ENCODE assay signal across 19 cellular contexts in the genomic region with DNA sequence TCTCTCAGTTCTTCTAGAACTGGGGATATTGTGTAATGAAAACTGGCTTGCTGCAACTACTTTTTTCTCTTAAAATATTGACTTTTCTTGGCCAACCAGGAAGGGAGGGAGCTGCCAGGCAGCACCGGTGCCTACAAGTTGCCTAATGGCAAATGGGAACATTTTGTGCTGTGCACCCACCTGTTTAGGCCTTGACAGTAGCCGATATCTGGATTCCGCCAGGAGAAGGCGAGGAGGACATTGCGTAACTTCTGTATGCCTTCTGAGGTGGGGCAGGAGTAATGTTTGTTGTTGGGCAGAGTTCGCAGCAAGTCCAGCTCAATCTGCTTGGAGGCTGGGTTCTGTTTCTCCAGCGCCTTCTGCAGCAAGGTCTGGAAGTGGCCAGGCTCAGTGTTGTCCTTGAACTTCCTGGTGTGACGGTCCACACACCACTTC.
DNase-seq lines count a peak whose midpoint lies in the region; ATAC-seq, FAIRE-seq and TF ChIP-seq lines count a peak whose summit lies in the region.
"Had no signal": no experiment of that assay in that cellular context is flagged by ENCODE, and none has a peak within 500 bp of the region (broad histone marks: within the 10 kb centered on the region; RNA-seq: fewer than 3 reads in every experiment).

No MANE protein-coding gene starts in this region.

- H3K9me3 ChIP-seq in astrocyte (ENCODE audit: insufficient read depth, low read depth, low read length) (no peaks in the 10 kb centered on the region), liver (ENCODE audit: control insufficient read depth in 4 of 4, low read length in 3 of 4) (no peaks in the 10 kb centered on the region), gastrocnemius medialis (no peaks in the 10 kb centered on the region)
- H3K9me3 ChIP-seq: MG63, SK-N-SH, thyroid gland had no signal

- TF ChIP-seq RAD21 in Ishikawa (IDR thresholded peaks at IDR 0.05; ENCODE audit: low read depth) (no peak), liver (IDR thresholded peaks at IDR 0.05) (peak; percentile 57 to 71)

- H3K9ac ChIP-seq in astrocyte (ENCODE audit: low read length): no peak overlapping the region
- H3K9ac ChIP-seq in liver (ENCODE audit: low read depth in 1 of 2, low read length in 2 of 2): peak overlapping the region in 1 of 2 donors; percentile 87
- H3K9ac ChIP-seq: SK-N-SH had no signal

- no peak for TF ChIP-seq EP300 in Ishikawa (IDR thresholded peaks at IDR 0.05; ENCODE audit: borderline replicate concordance)

- no peaks in the 10 kb centered on the region for H3K9me3 Mint-ChIP-seq in astrocyte (ENCODE audit: unreplicated experiment)
- H3K9me3 Mint-ChIP-seq: memory B cell had no signal

- H3K36me3 ChIP-seq in astrocyte (ENCODE audit: insufficient read depth, low read length) (peaks cover 31% of the 10 kb centered on the region), liver (ENCODE audit: control insufficient read depth in 4 of 4, insufficient read depth in 3 of 4, low read depth in 1 of 4, low read length in 3 of 4) (peaks cover 5 to 31% (median 18%) of the 10 kb centered on the region in 4 donors), gastrocnemius medialis (peaks cover 0 to 22% of the 10 kb centered on the region in 2 donors)

- H3K27me3 ChIP-seq in astrocyte (ENCODE audit: insufficient read depth, low read length) (no peaks in the 10 kb centered on the region), liver (ENCODE audit: control insufficient read depth in 4 of 4, insufficient read depth in 4 of 4, low read length in 3 of 4) (no peaks in the 10 kb centered on the region), gastrocnemius medialis (no peaks in the 10 kb centered on the region)
- H3K27me3 ChIP-seq: MG63, thyroid gland had no signal

- peaks cover 35% of the 10 kb centered on the region for H4K20me1 ChIP-seq in astrocyte (ENCODE audit: insufficient read depth, low read length)

- no peak for TF ChIP-seq POLR2A in gastrocnemius medialis (IDR thresholded peaks at IDR 0.05)

- peaks cover 6% of the 10 kb centered on the region for H3K4me1 ChIP-seq in astrocyte (ENCODE audit: insufficient read depth, low read length)
- peaks cover 22 to 90% (median 79%) of the 10 kb centered on the region in 4 donors for H3K4me1 ChIP-seq in liver (ENCODE audit: control insufficient read depth in 4 of 4, insufficient read depth in 4 of 4, low read length in 3 of 4)
- H3K4me1 ChIP-seq in gastrocnemius medialis: peaks cover 12 to 16% of the 10 kb centered on the region in 2 donors

- H3K4me2 ChIP-seq in astrocyte (ENCODE audit: low read length): no peak overlapping the region
- H3K4me2 ChIP-seq: SK-N-SH had no signal

- H2AFZ ChIP-seq in astrocyte (ENCODE audit: low read depth, low read length): no peak overlapping the region

- H3K79me2 ChIP-seq in astrocyte (ENCODE audit: insufficient read depth, low read length): no peaks in the 10 kb centered on the region

- ATAC-seq in gastrocnemius medialis (peak; percentile 53 to 65), HG03457 (IDR thresholded peaks at IDR 0.05; ENCODE audit: unreplicated experiment) (no peak)

- FAIRE-seq in astrocyte (lab: Jason Lieb, UNC): no peak

- no peak for DNase-seq in astrocyte (ENCODE audit: low read depth)
- DNase-seq in gastrocnemius medialis: peak; percentile 61 to 88
- DNase-seq in pons (ENCODE audit: low spot score): no peak
- DNase-seq in DMS53 (lab: John Stamatoyannopoulos, UW): no peak
- DNase-seq in COLO829 (ENCODE audit: low spot score): no peak
- DNase-seq: activated T-cell treated with anti-CD3 and anti-CD28 coated beads, Interleukin-2, amount 50 U/mL, for 1 hour; central memory CD4-positive, alpha-beta T cell; GF-D8; MG63; NCI-H2029; NCI-H526; OCI-M1; SK-N-SH; thyroid gland had no signal

- no peak overlapping the region for H3K4me3 Mint-ChIP-seq in astrocyte (ENCODE audit: unreplicated experiment)
- H3K4me3 Mint-ChIP-seq: memory B cell had no signal

- WGBS in liver: 27% methylated on average over 8 of the region's 8 CpGs

- no peak overlapping the region for H3K4me3 ChIP-seq in astrocyte (ENCODE audit: insufficient read depth, low read depth, low read length)
- no peak overlapping the region for H3K4me3 ChIP-seq in liver (ENCODE audit: low read depth in 1 of 3, low read length in 3 of 3)
- H3K4me3 ChIP-seq in gastrocnemius medialis: no peak overlapping the region
- H3K4me3 ChIP-seq: MG63, skin epidermis, thyroid gland had no signal

- no peak overlapping the region for H3K27ac ChIP-seq in astrocyte (ENCODE audit: low read depth, low read length)
- H3K27ac ChIP-seq in liver (ENCODE audit: low read depth in 1 of 2, low read length in 2 of 2): peak overlapping the region; percentile 88
- H3K27ac ChIP-seq in gastrocnemius medialis: peak overlapping the region in 2 of 4 donors; percentile 21 to 46
- H3K27ac ChIP-seq: thyroid gland had no signal

- peaks cover 4% of the 10 kb centered on the region for H3K4me1 Mint-ChIP-seq in astrocyte (ENCODE audit: low read depth, unreplicated experiment)
- H3K4me1 Mint-ChIP-seq: memory B cell had no signal

- peaks cover 26% of the 10 kb centered on the region for H3K36me3 Mint-ChIP-seq in astrocyte (ENCODE audit: low read depth, unreplicated experiment)

- intact Hi-C loops in gastrocnemius medialis (cut with DNase I; ENCODE audit: low total_unique reads): no loop called here

- no peak for TF ChIP-seq CTCF in astrocyte (IDR thresholded peaks at IDR 0.05; ENCODE audit: insufficient read depth, low read depth, low read length)
- no peak for TF ChIP-seq CTCF in liver (IDR thresholded peaks at IDR 0.05; ENCODE audit: low read depth, low read length, missing input control)
- no peak for TF ChIP-seq CTCF in gastrocnemius medialis (IDR thresholded peaks at IDR 0.05 in 4 of 5, conservative IDR thresholded peaks at IDR 0.05 in 1 of 5)

- H3K27ac Mint-ChIP-seq in astrocyte (ENCODE audit: unreplicated experiment): peak overlapping the region; percentile 11
- H3K27ac Mint-ChIP-seq: memory B cell had no signal

- H3K27me3 Mint-ChIP-seq in astrocyte (ENCODE audit: low read depth, unreplicated experiment): no peaks in the 10 kb centered on the region
- H3K27me3 Mint-ChIP-seq: memory B cell had no signal

- in situ Hi-C loops in gastrocnemius medialis (cut with MboI; ENCODE audit: low sequenced_read_pairs in 4 of 4): loop anchor here in 1 of 4 donors (10.0 kb wide), 1 partner anchor 52 kb away; no protein-coding TSS in a partner anchor

TF ChIP-seq in Ishikawa, 13 proteins besides CTCF, POLR2A, EP300 and RAD21:
- TF ChIP-seq FOXM1 (IDR thresholded peaks at IDR 0.05; ENCODE audit: borderline replicate concordance, low read depth) (no peak), CEBPB (IDR thresholded peaks at IDR 0.05) (peak; percentile 74)
TF ChIP-seq in Ishikawa: peak in this region for 1.

TF ChIP-seq in liver, 16 proteins besides CTCF, POLR2A, EP300 and RAD21 (continues in another document):
- TF ChIP-seq TAF1 (conservative IDR thresholded peaks at IDR 0.05): peak; percentile 61
- TF ChIP-seq, protein P1, sequence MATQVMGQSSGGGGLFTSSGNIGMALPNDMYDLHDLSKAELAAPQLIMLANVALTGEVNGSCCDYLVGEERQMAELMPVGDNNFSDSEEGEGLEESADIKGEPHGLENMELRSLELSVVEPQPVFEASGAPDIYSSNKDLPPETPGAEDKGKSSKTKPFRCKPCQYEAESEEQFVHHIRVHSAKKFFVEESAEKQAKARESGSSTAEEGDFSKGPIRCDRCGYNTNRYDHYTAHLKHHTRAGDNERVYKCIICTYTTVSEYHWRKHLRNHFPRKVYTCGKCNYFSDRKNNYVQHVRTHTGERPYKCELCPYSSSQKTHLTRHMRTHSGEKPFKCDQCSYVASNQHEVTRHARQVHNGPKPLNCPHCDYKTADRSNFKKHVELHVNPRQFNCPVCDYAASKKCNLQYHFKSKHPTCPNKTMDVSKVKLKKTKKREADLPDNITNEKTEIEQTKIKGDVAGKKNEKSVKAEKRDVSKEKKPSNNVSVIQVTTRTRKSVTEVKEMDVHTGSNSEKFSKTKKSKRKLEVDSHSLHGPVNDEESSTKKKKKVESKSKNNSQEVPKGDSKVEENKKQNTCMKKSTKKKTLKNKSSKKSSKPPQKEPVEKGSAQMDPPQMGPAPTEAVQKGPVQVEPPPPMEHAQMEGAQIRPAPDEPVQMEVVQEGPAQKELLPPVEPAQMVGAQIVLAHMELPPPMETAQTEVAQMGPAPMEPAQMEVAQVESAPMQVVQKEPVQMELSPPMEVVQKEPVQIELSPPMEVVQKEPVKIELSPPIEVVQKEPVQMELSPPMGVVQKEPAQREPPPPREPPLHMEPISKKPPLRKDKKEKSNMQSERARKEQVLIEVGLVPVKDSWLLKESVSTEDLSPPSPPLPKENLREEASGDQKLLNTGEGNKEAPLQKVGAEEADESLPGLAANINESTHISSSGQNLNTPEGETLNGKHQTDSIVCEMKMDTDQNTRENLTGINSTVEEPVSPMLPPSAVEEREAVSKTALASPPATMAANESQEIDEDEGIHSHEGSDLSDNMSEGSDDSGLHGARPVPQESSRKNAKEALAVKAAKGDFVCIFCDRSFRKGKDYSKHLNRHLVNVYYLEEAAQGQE (IDR thresholded peaks at IDR 0.05): peak; percentile 74
- peak; percentile 91 to 97 for TF ChIP-seq EGR1 (IDR thresholded peaks at IDR 0.05; ENCODE audit: low read depth in 2 of 2)
- TF ChIP-seq FOXA1 (IDR thresholded peaks at IDR 0.05): peak; percentile 75
- peak; percentile 69 for TF ChIP-seq FOXA2 (IDR thresholded peaks at IDR 0.05)
- peak; percentile 82 for TF ChIP-seq YY1 (IDR thresholded peaks at IDR 0.05)
- peak in 1 of 2 donors; percentile 69 for TF ChIP-seq GABPA (IDR thresholded peaks at IDR 0.05 in 1 of 2, conservative IDR thresholded peaks at IDR 0.05 in 1 of 2)
- peak; percentile 98 for TF ChIP-seq RXRA (IDR thresholded peaks at IDR 0.05)
- TF ChIP-seq NR2F2 (IDR thresholded peaks at IDR 0.05): peak; percentile 82
- TF ChIP-seq, protein P2, sequence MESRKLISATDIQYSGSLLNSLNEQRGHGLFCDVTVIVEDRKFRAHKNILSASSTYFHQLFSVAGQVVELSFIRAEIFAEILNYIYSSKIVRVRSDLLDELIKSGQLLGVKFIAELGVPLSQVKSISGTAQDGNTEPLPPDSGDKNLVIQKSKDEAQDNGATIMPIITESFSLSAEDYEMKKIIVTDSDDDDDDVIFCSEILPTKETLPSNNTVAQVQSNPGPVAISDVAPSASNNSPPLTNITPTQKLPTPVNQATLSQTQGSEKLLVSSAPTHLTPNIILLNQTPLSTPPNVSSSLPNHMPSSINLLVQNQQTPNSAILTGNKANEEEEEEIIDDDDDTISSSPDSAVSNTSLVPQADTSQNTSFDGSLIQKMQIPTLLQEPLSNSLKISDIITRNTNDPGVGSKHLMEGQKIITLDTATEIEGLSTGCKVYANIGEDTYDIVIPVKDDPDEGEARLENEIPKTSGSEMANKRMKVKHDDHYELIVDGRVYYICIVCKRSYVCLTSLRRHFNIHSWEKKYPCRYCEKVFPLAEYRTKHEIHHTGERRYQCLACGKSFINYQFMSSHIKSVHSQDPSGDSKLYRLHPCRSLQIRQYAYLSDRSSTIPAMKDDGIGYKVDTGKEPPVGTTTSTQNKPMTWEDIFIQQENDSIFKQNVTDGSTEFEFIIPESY (IDR thresholded peaks at IDR 0.05): peak; percentile 95
- peak; percentile 100 for TF ChIP-seq SP1 (IDR thresholded peaks at IDR 0.05)
- peak; percentile 86 for TF ChIP-seq HNF4G (IDR thresholded peaks at IDR 0.05)

Comparison
In these comparisons a context has a peak if more than half of its experiments do, and no peak if none do; other contexts are left out.
1. DNase-seq: peak in gastrocnemius medialis (2 of 2); none in astrocyte (single experiment), pons (single experiment), DMS53 (single experiment) and COLO829 (single experiment).